In genomic region chr6:106102034-106102433, GRCh38 we compare ENCODE assay signal across 8 cellular contexts. TPM values are rescaled to one million over a fixed set of nuclear protein-coding genes. Genes with fewer than 3 reads are reported as not detected.
DNase-seq lines count a peak whose midpoint lies in the region; ATAC-seq and TF ChIP-seq lines count a peak whose summit lies in the region.

No MANE protein-coding gene starts in this region.

- no peak overlapping the region for H3K4me2 ChIP-seq in GM23338

- intact Hi-C loops in prostate gland (cut with DNase I) = no loop called here

- no peaks in the 10 kb centered on the region for H3K9me2 ChIP-seq in GM23338 (ENCODE audit: insufficient read depth)

- H3K27ac ChIP-seq in prostate gland (no peak overlapping the region), GM23338 (ENCODE audit: low read depth) (no peak overlapping the region)

- 96% methylated on average over 5 of the region's 5 CpGs for WGBS in prostate gland

- TF ChIP-seq CTCF in prostate gland (IDR thresholded peaks at IDR 0.05) = no peak
- TF ChIP-seq CTCF in GM23338 (conservative IDR thresholded peaks at IDR 0.05; ENCODE audit: low read depth in 2 of 2) = no peak

- H3K79me2 ChIP-seq in GM23338 (replicated peaks; ENCODE audit: insufficient read depth) = no peaks in the 10 kb centered on the region

- no peak overlapping the region for H2AFZ ChIP-seq in GM23338

- no peaks in the 10 kb centered on the region for H3K9me3 ChIP-seq in prostate gland

- no peak overlapping the region for H3K4me3 Mint-ChIP-seq in GM23338

- H3K36me3 Mint-ChIP-seq in GM23338 (ENCODE audit: low read depth) = no peaks in the 10 kb centered on the region

- ATAC-seq in GM18870 (IDR thresholded peaks at IDR 0.05; ENCODE audit: unreplicated experiment) (peak; percentile 56), HG02759 (IDR thresholded peaks at IDR 0.05; ENCODE audit: unreplicated experiment) (peak; percentile 68), GM23338 (no peak)

- no peaks in the 10 kb centered on the region for H3K9me3 Mint-ChIP-seq in GM23338

- no peak overlapping the region for H3K27ac Mint-ChIP-seq in GM23338

- peak; percentile 58 to 73 for DNase-seq in activated CD4-positive, alpha-beta T cell treated with anti-CD3 and anti-CD28 coated beads, Interleukin-2, amount 50 U/mL, for 48 hours
- peak; percentile 43 for DNase-seq in stimulated activated CD4-positive, alpha-beta T cell treated with anti-CD3 and anti-CD28 coated beads, Interleukin-2, amount 100 ng/mL, for 4 hours (ENCODE audit: low read depth)
- DNase-seq in prostate gland (ENCODE audit: low spot score) (no peak), DMS53 (lab: John Stamatoyannopoulos, UW) (no peak), Kasumi-1 (lab: John Stamatoyannopoulos, UW) (no peak), GM23338 (ENCODE audit: low spot score) (no peak)

- no peaks in the 10 kb centered on the region for H3F3A ChIP-seq in GM23338 (replicated peaks; ENCODE audit: low read depth)

- TF ChIP-seq POLR2A in prostate gland (IDR thresholded peaks at IDR 0.05) = no peak

- H3K36me3 ChIP-seq in prostate gland = no peaks in the 10 kb centered on the region
- H3K36me3 ChIP-seq in GM23338 (ENCODE audit: insufficient read depth) = no peaks in the 10 kb centered on the region

- peaks cover 37% of the 10 kb centered on the region for H3K4me1 Mint-ChIP-seq in GM23338

- no peak overlapping the region for H3K4me3 ChIP-seq in prostate gland
- no peak overlapping the region for H3K4me3 ChIP-seq in GM23338

- H4K20me1 ChIP-seq in GM23338 (replicated peaks; ENCODE audit: insufficient read depth) = no peaks in the 10 kb centered on the region

- peaks cover 27% of the 10 kb centered on the region for H3K27me3 Mint-ChIP-seq in GM23338 (ENCODE audit: insufficient read depth, low read depth, poor library complexity)

- H3K27me3 ChIP-seq in prostate gland (replicated peaks; ENCODE audit: insufficient read depth) = no peaks in the 10 kb centered on the region
- H3K27me3 ChIP-seq in GM23338 (ENCODE audit: insufficient read depth) = peaks cover 35% of the 10 kb centered on the region

- no peaks in the 10 kb centered on the region for H3K4me1 ChIP-seq in prostate gland (replicated peaks)
- H3K4me1 ChIP-seq in GM23338 (ENCODE audit: insufficient read depth) = peaks cover 27% of the 10 kb centered on the region

TF ChIP-seq in GM23338, 12 proteins besides CTCF, POLR2A, EP300 and RAD21:
- TF ChIP-seq ZNF462 (CRISPR knock-in tag; IDR thresholded peaks at IDR 0.05) = no peak
- no peak for TF ChIP-seq STAT1 (IDR thresholded peaks at IDR 0.05; ENCODE audit: unreplicated experiment)
- no peak for TF ChIP-seq JUNB (IDR thresholded peaks at IDR 0.05; ENCODE audit: unreplicated experiment)
- no peak for TF ChIP-seq NANOG (IDR thresholded peaks at IDR 0.05; ENCODE audit: borderline replicate concordance)
- no peak for TF ChIP-seq POLR2AphosphoS5 (IDR thresholded peaks at IDR 0.05; ENCODE audit: low read depth)
- no peak for TF ChIP-seq EZH2phosphoT487 (IDR thresholded peaks at IDR 0.05; ENCODE audit: unreplicated experiment)
- TF ChIP-seq ZNF114 (CRISPR knock-in tag; IDR thresholded peaks at IDR 0.05) = no peak
- no peak for TF ChIP-seq ETS1 (IDR thresholded peaks at IDR 0.05)
- no peak for TF ChIP-seq REST (IDR thresholded peaks at IDR 0.05; ENCODE audit: unreplicated experiment)

RNA-seq across cellular contexts. Expression of gene PRDM1, which starts 15.9 kb away (rescaled TPM):
- total RNA-seq in prostate gland = 1 to 10 TPM; 3.5 TPM
- total RNA-seq in GM23338 (2014; rRNA removed; shearing (Covaris generic)) = 0.62 and 0.73 TPM in 2 replicates
- polyA plus RNA-seq in GM23338 (2016; fragmentation: Nextera tagmentation; extraction: Ambion mirVana) = 0.65 and 0.90 TPM in 2 replicates

Comparison
In these comparisons a context has a peak if more than half of its experiments do, and no peak if none do; other contexts are left out.
1. DNase-seq: peak in activated CD4-positive, alpha-beta T cell treated with anti-CD3 and anti-CD28 coated beads, Interleukin-2, amount 50 U/mL, for 48 hours (2 of 2) and stimulated activated CD4-positive, alpha-beta T cell treated with anti-CD3 and anti-CD28 coated beads, Interleukin-2, amount 100 ng/mL, for 4 hours (single experiment); none in prostate gland (single experiment), DMS53 (single experiment), Kasumi-1 (0 of 2) and GM23338 (single experiment).